ENCODE assay signal across 23 cellular contexts in genomic region chr2:128749206-128749605, GRCh38.
DNase-seq lines count a peak whose midpoint lies in the region; ATAC-seq, FAIRE-seq and TF ChIP-seq lines count a peak whose summit lies in the region.
"Had no signal": no experiment of that assay in that cellular context is flagged by ENCODE, and none has a peak within 500 bp of the region (broad histone marks: within the 10 kb centered on the region; RNA-seq: fewer than 3 reads in every experiment).

No MANE protein-coding gene starts in this region.

- TF ChIP-seq EP300 in HepG2 (IDR thresholded peaks at IDR 0.05; ENCODE audit: low read depth in 2 of 2, low read length in 2 of 2) (no peak), HepG2 (CRISPR knock-in tag; IDR thresholded peaks at IDR 0.05; ENCODE audit: borderline replicate concordance) (no peak), esophagus muscularis mucosa (IDR thresholded peaks at IDR 0.05) (no peak)

- no peaks in the 10 kb centered on the region; the same call in 1 of the 2 replicates for H4K20me1 ChIP-seq in HepG2 (ENCODE audit: insufficient read depth, low read length)
- H4K20me1 ChIP-seq in DND-41 (ENCODE audit: insufficient read depth, low read length), result no peaks in the 10 kb centered on the region
- H4K20me1 ChIP-seq: BLaER1 had no signal

- no peak overlapping the region for H3K9ac ChIP-seq in HepG2 (ENCODE audit: insufficient read depth, low read depth, low read length)
- no peak overlapping the region for H3K9ac ChIP-seq in DND-41 (ENCODE audit: low read depth, low read length)
- H3K9ac ChIP-seq: BLaER1 had no signal

- ATAC-seq in HepG2, result no peak
- no peak for ATAC-seq in right lobe of liver
- ATAC-seq in DND-41 (ENCODE audit: insufficient read depth, low read depth), result no peak
- ATAC-seq in HG02610 (IDR thresholded peaks at IDR 0.05; ENCODE audit: unreplicated experiment), result no peak
- ATAC-seq: A549 had no signal

- POLR2A ChIA-PET in HepG2 (lab: Yijun Ruan, JAX), result no interaction called here

- H3K27me3 ChIP-seq in HepG2 (ENCODE audit: control insufficient read depth in 1 of 2, insufficient read depth in 2 of 2, low read length in 2 of 2), result peaks cover 3 to 57% of the 10 kb centered on the region in 2 experiments; a peak in 3 of 5 replicates
- no peaks in the 10 kb centered on the region for H3K27me3 ChIP-seq in right lobe of liver
- H3K27me3 ChIP-seq in DND-41 (ENCODE audit: insufficient read depth, low read length, poor library complexity), result no peaks in the 10 kb centered on the region
- H3K27me3 ChIP-seq in esophagus muscularis mucosa, result no peaks in the 10 kb centered on the region
- H3K27me3 ChIP-seq: BE2C, BLaER1 had no signal

- WGBS in HepG2 (ENCODE audit: low lambda C conversion rate), result 29% methylated on average over 3 of the region's 3 CpGs
- 86% methylated on average over 2 of the region's 3 CpGs for WGBS in right lobe of liver (ENCODE audit: insufficient coverage, low coverage, low lambda C conversion rate, missing lambda C conversion rate)
- 93% methylated on average over 3 of the region's 3 CpGs for WGBS in esophagus muscularis mucosa

- no TSS peak for BruUV-seq in HepG2 (replicated peaks; lab: Mats Ljungman, UMichigan)

- CTCF ChIA-PET in HepG2 (lab: Yijun Ruan, JAX; ENCODE audit: low intra/inter-chr PET ratio, low total read pairs), result no interaction called here

- H3K27ac ChIP-seq in HepG2 (ENCODE audit: extremely low read length, insufficient read depth, low read length) (no peak overlapping the region), right lobe of liver (no peak overlapping the region), DND-41 (ENCODE audit: low read length) (peak overlapping the region; percentile 45), esophagus muscularis mucosa (replicated peaks in 1 of 4) (no peak overlapping the region)
- H3K27ac ChIP-seq: 22Rv1, A549, BLaER1 had no signal

- H3K4me1 ChIP-seq in HepG2 (ENCODE audit: insufficient read depth, low read length) (no peaks in the 10 kb centered on the region), right lobe of liver (no peaks in the 10 kb centered on the region), DND-41 (ENCODE audit: insufficient read depth, low read length) (peaks cover 47% of the 10 kb centered on the region), esophagus muscularis mucosa (peaks cover 0 to 9% (median 2%) of the 10 kb centered on the region in 4 donors)
- H3K4me1 ChIP-seq: A549, BE2C had no signal

- no peaks in the 10 kb centered on the region for H3K9me3 ChIP-seq in HepG2 (ENCODE audit: low read length)
- H3K9me3 ChIP-seq in right lobe of liver, result no peaks in the 10 kb centered on the region
- no peaks in the 10 kb centered on the region for H3K9me3 ChIP-seq in DND-41 (ENCODE audit: insufficient read depth, low read length, severe bottlenecking)
- no peaks in the 10 kb centered on the region for H3K9me3 ChIP-seq in esophagus muscularis mucosa
- H3K9me3 ChIP-seq: A549, BE2C, BLaER1 had no signal

- H3K4me3 ChIP-seq in HepG2 (replicated peaks in 1 of 3; ENCODE audit: insufficient read depth in 1 of 3, low read depth in 2 of 3, low read length in 3 of 3), result no peak overlapping the region
- H3K4me3 ChIP-seq in right lobe of liver, result no peak overlapping the region
- H3K4me3 ChIP-seq in DND-41 (ENCODE audit: low read depth in 1 of 2, low read length in 2 of 2), result no peak overlapping the region
- H3K4me3 ChIP-seq in esophagus muscularis mucosa, result no peak overlapping the region
- H3K4me3 ChIP-seq: A549, BLaER1 had no signal

- no peaks in the 10 kb centered on the region for H3K79me2 ChIP-seq in HepG2 (ENCODE audit: insufficient read depth, low read length)
- H3K79me2 ChIP-seq in DND-41 (ENCODE audit: insufficient read depth, low read length), result no peaks in the 10 kb centered on the region

- TF ChIP-seq RAD21 in HepG2 (CRISPR knock-in tag; IDR thresholded peaks at IDR 0.05), result no peak

- H2AFZ ChIP-seq in HepG2 (ENCODE audit: low read length) (no peak overlapping the region), DND-41 (ENCODE audit: low read depth, low read length) (no peak overlapping the region)

- no peak for TF ChIP-seq POLR2A in HepG2 (IDR thresholded peaks at IDR 0.05; ENCODE audit: insufficient read depth in 1 of 2, low read depth in 2 of 2, low read length in 2 of 2)
- no peak for TF ChIP-seq POLR2A in right lobe of liver (IDR thresholded peaks at IDR 0.05)
- TF ChIP-seq POLR2A in esophagus muscularis mucosa (IDR thresholded peaks at IDR 0.05; ENCODE audit: low read depth), result no peak

- FAIRE-seq in HepG2 (lab: Jason Lieb, UNC), result no peak
- FAIRE-seq: A549, G401.6, GM12891, GM19239 had no signal

- no peak for DNase-seq in HepG2 (ENCODE audit: low spot score)
- no peak for DNase-seq in right lobe of liver
- no peak for DNase-seq in DND-41
- peak; percentile 26 for DNase-seq in esophagus muscularis mucosa (ENCODE audit: extremely low spot score)
- DNase-seq in AG08396 (ENCODE audit: low spot score), result no peak
- DNase-seq: BE2C; C1 segment of cervical spinal cord; CD4-positive, alpha-beta memory T cell; CD4-positive, CD25-positive, alpha-beta regulatory T cell; CD8-positive, alpha-beta memory T cell; COR-L47; DMS 273 treated with DMSO at 0.1 percent for 48 hours; DMS153; DMS53; DMS79; GF-D8 had no signal

- intact Hi-C loops in HepG2 (cut with micrococcal nuclease; ENCODE audit: unreplicated experiment), result no loop called here
- intact Hi-C loops in right lobe of liver (cut with DNase I), result no loop called here
- intact Hi-C loops in esophagus muscularis mucosa (cut with DNase I), result no loop called here

- H3K4me2 ChIP-seq in HepG2 (ENCODE audit: low read depth, low read length) (no peak overlapping the region), DND-41 (ENCODE audit: insufficient read depth, low read length) (no peak overlapping the region)
- H3K4me2 ChIP-seq: A549 had no signal

- no peak for TF ChIP-seq CTCF in HepG2 (CRISPR knock-in tag; IDR thresholded peaks at IDR 0.05)
- TF ChIP-seq CTCF in right lobe of liver (IDR thresholded peaks at IDR 0.05), result no peak
- TF ChIP-seq CTCF in DND-41 (IDR thresholded peaks at IDR 0.05; ENCODE audit: borderline replicate concordance, extremely low read depth, low read length, poor library complexity, severe bottlenecking), result no peak
- TF ChIP-seq CTCF in esophagus muscularis mucosa (IDR thresholded peaks at IDR 0.05), result no peak

- in situ Hi-C loops in HepG2 (cut with HindIII; ENCODE audit: extremely low pct_ligation_motif_present, low pct_unique_long_range_greater_than_20kb), result loop anchor here (25.0 kb wide), 1 partner anchor 687 kb away; no protein-coding TSS in a partner anchor

- H3K36me3 ChIP-seq in HepG2 (replicated peaks in 1 of 2; ENCODE audit: control insufficient read depth in 1 of 2, insufficient read depth in 2 of 2, low read length in 2 of 2) (no peaks in the 10 kb centered on the region), right lobe of liver (no peaks in the 10 kb centered on the region), DND-41 (ENCODE audit: insufficient read depth, low read length) (no peaks in the 10 kb centered on the region), esophagus muscularis mucosa (no peaks in the 10 kb centered on the region)
- H3K36me3 ChIP-seq: BE2C, BLaER1 had no signal

TF ChIP-seq in HepG2, 621 proteins besides CTCF, POLR2A, EP300 and RAD21:
- TF ChIP-seq NPAS2 (CRISPR knock-in tag; IDR thresholded peaks at IDR 0.05; ENCODE audit: borderline replicate concordance) (no peak), MBNL3 (CRISPR knock-in tag; conservative IDR thresholded peaks at IDR 0.05) (no peak), KLF6 (CRISPR knock-in tag; IDR thresholded peaks at IDR 0.05) (no peak), REST (IDR thresholded peaks at IDR 0.05; ENCODE audit: borderline replicate concordance in 1 of 2, low read depth in 1 of 2, low read length in 2 of 2) (no peak), HDAC6 (IDR thresholded peaks at IDR 0.05; ENCODE audit: low read depth, low read length) (no peak), ZNF629 (CRISPR knock-in tag; conservative IDR thresholded peaks at IDR 0.05) (peak; percentile 67), MLLT10 (CRISPR knock-in tag; IDR thresholded peaks at IDR 0.05) (no peak)
